25 cellular contexts compared by ENCODE assay signal in genomic region chr1:201324306-201324705, GRCh38. TPM values are rescaled to one million over a fixed set of nuclear protein-coding genes. Genes with fewer than 3 reads are reported as not detected.
"Had no signal": no experiment of that assay in that cellular context is flagged by ENCODE, and none has a peak within 500 bp of the region (broad histone marks: within the 10 kb centered on the region; RNA-seq: fewer than 3 reads in every experiment).

No MANE protein-coding gene starts in this region.

- DNase-seq: KBM-7; NCI-H1048; NCI-H1105; NCI-H1417 treated with DMSO at 0.1 percent for 48 hours; NCI-H146; NCI-H1694 treated with DMSO at 0.1 percent for 48 hours; NCI-H2029; NCI-H2081 treated with DMSO at 0.1 percent for 48 hours; NCI-H2171; NCI-H226; NCI-H446; NCI-H510A; NCI-H524 treated with DMSO at 0.1 percent for 48 hours; NCI-H69; NCI-H774; NK-92 treated with Interleukin-12 subunit alpha and Interleukin-12 subunit beta, amount 100 ng/mL, for 24 hours; PC-3; SHP77 treated with DMSO at 0.1 percent for 48 hours; SJCRH30; T-helper 1 cell had no signal

- H3K27me3 ChIP-seq: SJCRH30 had no signal

- H3K9me3 ChIP-seq: SJCRH30 had no signal

- H3K4me3 ChIP-seq: SJCRH30 had no signal

- ATAC-seq: Panc1, PC-3, Right ventricle myocardium inferior, SK-N-SH treated with all-trans-retinoic acid at 6 μM for 48 hours had no signal

- H3K27ac ChIP-seq: SJCRH30 had no signal

- H3K36me3 ChIP-seq: SJCRH30 had no signal

RNA-seq across cellular contexts. Expression of gene PKP1, which starts 41.0 kb away (rescaled TPM):
- total RNA-seq: LHCN-M2, OCI-LY7, SJCRH30 had no signal

RNA-seq across cellular contexts. Expression of gene TNNT2, which starts 53.2 kb away (rescaled TPM):
- total RNA-seq: OCI-LY7 had no signal
